Comparison of ENCODE assay signal across 8 cellular contexts in genomic region chr12:26853303-26854027, GRCh38. TPM values are rescaled to one million over a fixed set of nuclear protein-coding genes. Genes with fewer than 3 reads are reported as not detected.
DNase-seq lines count a peak whose midpoint lies in the region; ATAC-seq and TF ChIP-seq lines count a peak whose summit lies in the region.

No MANE protein-coding gene starts in this region.

- no peaks in the 10 kb centered on the region for H3K27me3 Mint-ChIP-seq in naive thymus-derived CD8-positive, alpha-beta T cell

- ATAC-seq in GM18909 (IDR thresholded peaks at IDR 0.05; ENCODE audit: poor library complexity, unreplicated experiment): peak; percentile 78
- peak; percentile 92 to 97 for ATAC-seq in naive thymus-derived CD8-positive, alpha-beta T cell

- H3K9me3 Mint-ChIP-seq in naive thymus-derived CD8-positive, alpha-beta T cell: no peaks in the 10 kb centered on the region

- no peak overlapping the region for H3K4me3 Mint-ChIP-seq in naive thymus-derived CD8-positive, alpha-beta T cell

- peak overlapping the region in 5 of 10 donors; percentile 1 to 60 (median 43) for H3K27ac Mint-ChIP-seq in naive thymus-derived CD8-positive, alpha-beta T cell

- peak; percentile 94 for TF ChIP-seq CTCF in AG09319 (IDR thresholded peaks at IDR 0.05; ENCODE audit: low read depth, low read length)
- TF ChIP-seq CTCF in epithelial cell of proximal tubule (conservative IDR thresholded peaks at IDR 0.05; ENCODE audit: low read depth, low read length): peak; percentile 96

- no peaks in the 10 kb centered on the region for H3K4me1 Mint-ChIP-seq in naive thymus-derived CD8-positive, alpha-beta T cell

- POLR2A ChIA-PET in naive thymus-derived CD8-positive, alpha-beta T cell (lab: Charles Lee): interaction anchor here (2.7 kb wide), 1 partner anchor 21 kb away, joined by 6 read pairs; the partner anchor contains the start of gene ITPR2

- H3K36me3 Mint-ChIP-seq in naive thymus-derived CD8-positive, alpha-beta T cell: no peaks in the 10 kb centered on the region

- no peak overlapping the region for H3K4me3 ChIP-seq in NT2/D1 (ENCODE audit: insufficient read length, low read depth)
- no peak overlapping the region for H3K4me3 ChIP-seq in epithelial cell of proximal tubule (ENCODE audit: low read depth, low read length)

- H3K9ac ChIP-seq in NT2/D1 (ENCODE audit: insufficient read length, low read depth): no peak overlapping the region

- H3K4me1 ChIP-seq in NT2/D1 (ENCODE audit: insufficient read depth, insufficient read length): peaks cover 2% of the 10 kb centered on the region

- no peaks in the 10 kb centered on the region for H3K36me3 ChIP-seq in NT2/D1 (ENCODE audit: insufficient read depth, insufficient read length, low read length)

- no peak for DNase-seq in AG09319 (ENCODE audit: extremely low read depth, low read depth)
- peak; percentile 47 for DNase-seq in HK-2 (ENCODE audit: unreplicated experiment)
- peak; percentile 67 for DNase-seq in NT2/D1 (ENCODE audit: low read depth, low spot score)
- peak; percentile 64 for DNase-seq in activated T-cell treated with anti-CD3 and anti-CD28 coated beads for 1 hour (ENCODE audit: low read depth)
- DNase-seq in epithelial cell of proximal tubule (ENCODE audit: low read depth): no peak
- DNase-seq in naive thymus-derived CD8-positive, alpha-beta T cell: peak; percentile 47 to 83 (median 64)
- DNase-seq in stimulated activated naive CD4-positive, alpha-beta T cell (lab: John Stamatoyannopoulos, UW): peak; percentile 40 to 73 (median 50)

- H3K9me3 ChIP-seq in NT2/D1 (ENCODE audit: insufficient read depth, low read length): no peaks in the 10 kb centered on the region

- H3K27me3 ChIP-seq in NT2/D1 (ENCODE audit: insufficient read depth, insufficient read length): no peaks in the 10 kb centered on the region

RNA-seq across cellular contexts. Expression of gene ITPR2, which starts 20.5 kb away (rescaled TPM):
- total RNA-seq in epithelial cell of proximal tubule: 13.5 and 13.7 TPM in 2 replicates
- 10 to 100 TPM; 37.9 to 45.9 TPM for total RNA-seq in naive thymus-derived CD8-positive, alpha-beta T cell
- polyA plus RNA-seq in naive thymus-derived CD8-positive, alpha-beta T cell: 1 to 10 TPM; 4.6 to 9.6 (median 8.3) TPM

Comparison
In these comparisons a context has a peak if more than half of its experiments do, and no peak if none do; other contexts are left out.
1. DNase-seq: peak in HK-2 (single experiment), NT2/D1 (single experiment), activated T-cell treated with anti-CD3 and anti-CD28 coated beads for 1 hour (single experiment), naive thymus-derived CD8-positive, alpha-beta T cell (10 of 10) and stimulated activated naive CD4-positive, alpha-beta T cell (6 of 6); none in AG09319 (single experiment) and epithelial cell of proximal tubule (single experiment).